10 cellular contexts compared by ENCODE assay signal in genomic region chr12:46553266-46553665, GRCh38.
DNase-seq lines count a peak whose midpoint lies in the region; ATAC-seq, FAIRE-seq and TF ChIP-seq lines count a peak whose summit lies in the region.
"Had no signal": no experiment of that assay in that cellular context is flagged by ENCODE, and none has a peak within 500 bp of the region (broad histone marks: within the 10 kb centered on the region; RNA-seq: fewer than 3 reads in every experiment).

No MANE protein-coding gene starts in this region.

- TF ChIP-seq CTCF in brain microvascular endothelial cell (IDR thresholded peaks at IDR 0.05; ENCODE audit: low read depth, low read length, missing control alignments) (no peak), HepG2 (CRISPR knock-in tag; IDR thresholded peaks at IDR 0.05) (no peak)

- TF ChIP-seq POLR2A in HepG2 (IDR thresholded peaks at IDR 0.05; ENCODE audit: insufficient read depth in 1 of 2, low read depth in 2 of 2, low read length in 2 of 2), result no peak

- 95% methylated on average over 2 of the region's 2 CpGs for WGBS in HepG2 (ENCODE audit: low lambda C conversion rate)

- H3K4me3 ChIP-seq in brain microvascular endothelial cell (ENCODE audit: low read depth, low read length), result no peak overlapping the region
- H3K4me3 ChIP-seq in HepG2 (replicated peaks in 1 of 3; ENCODE audit: insufficient read depth in 1 of 3, low read depth in 2 of 3, low read length in 3 of 3), result no peak overlapping the region
- no peak overlapping the region for H3K4me3 ChIP-seq in effector memory CD4-positive, alpha-beta T cell (ENCODE audit: insufficient read depth, low read depth, low read length, poor library complexity, severe bottlenecking)

- POLR2A ChIA-PET in HepG2 (lab: Yijun Ruan, JAX), result no interaction called here

- FAIRE-seq in HepG2 (lab: Jason Lieb, UNC), result no peak

- H3K36me3 ChIP-seq in brain microvascular endothelial cell (replicated peaks) (no peaks in the 10 kb centered on the region), HepG2 (replicated peaks in 1 of 2; ENCODE audit: control insufficient read depth in 1 of 2, insufficient read depth in 2 of 2, low read length in 2 of 2) (no peaks in the 10 kb centered on the region)
- no peaks in the 10 kb centered on the region for H3K36me3 ChIP-seq in effector memory CD4-positive, alpha-beta T cell (ENCODE audit: control insufficient read depth, insufficient read depth, low read length)

- no peak overlapping the region for H2AFZ ChIP-seq in HepG2 (ENCODE audit: low read length)

- H3K79me2 ChIP-seq in HepG2 (ENCODE audit: insufficient read depth, low read length), result no peaks in the 10 kb centered on the region

- no peak for ATAC-seq in HepG2
- ATAC-seq in HG02840 (IDR thresholded peaks at IDR 0.05; ENCODE audit: low FRiP score, unreplicated experiment), result no peak

- DNase-seq in A172 (ENCODE audit: low spot score) (peak; percentile 71), HT-29 (ENCODE audit: low spot score) (peak; percentile 12), brain microvascular endothelial cell (peak; percentile 74), HepG2 (ENCODE audit: low spot score) (peak; percentile 12), cerebellar nuclear complex (lab: John Stamatoyannopoulos, UW) (no peak)
- no peak for DNase-seq in effector memory CD4-positive, alpha-beta T cell
- DNase-seq in stimulated activated CD4-positive, alpha-beta T cell treated with anti-CD3 and anti-CD28 coated beads, Interleukin-2, amount 100 ng/mL, for 48 hours, result no peak
- DNase-seq: activated effector memory CD4-positive, alpha-beta T cell treated with Interleukin-2 at 50 U/mL for 16 hours; NCI-H2171 treated with DMSO at 0.1 percent for 48 hours had no signal

- no peak for TF ChIP-seq RAD21 in HepG2 (CRISPR knock-in tag; IDR thresholded peaks at IDR 0.05)

- peaks cover 11% of the 10 kb centered on the region for H3K4me1 ChIP-seq in HepG2 (ENCODE audit: insufficient read depth, low read length)
- no peaks in the 10 kb centered on the region for H3K4me1 ChIP-seq in effector memory CD4-positive, alpha-beta T cell (ENCODE audit: control insufficient read depth, insufficient read depth, low read length, poor library complexity, severe bottlenecking)

- CTCF ChIA-PET in HepG2 (lab: Yijun Ruan, JAX; ENCODE audit: low intra/inter-chr PET ratio, low total read pairs), result no interaction called here

- no TSS peak for BruUV-seq in HepG2 (replicated peaks; lab: Mats Ljungman, UMichigan)

- no peak overlapping the region for H3K4me2 ChIP-seq in HepG2 (ENCODE audit: low read depth, low read length)

- H3K27me3 ChIP-seq in brain microvascular endothelial cell (replicated peaks) (no peaks in the 10 kb centered on the region), HepG2 (ENCODE audit: control insufficient read depth in 1 of 2, insufficient read depth in 2 of 2, low read length in 2 of 2) (no peaks in the 10 kb centered on the region)
- H3K27me3 ChIP-seq in effector memory CD4-positive, alpha-beta T cell (replicated peaks; ENCODE audit: control insufficient read depth, insufficient read depth, low read length, poor library complexity, severe bottlenecking), result no peaks in the 10 kb centered on the region

- intact Hi-C loops in HepG2 (cut with micrococcal nuclease; ENCODE audit: unreplicated experiment), result no loop called here

- H3K27ac ChIP-seq in brain microvascular endothelial cell (peak overlapping the region; percentile 21), HepG2 (ENCODE audit: extremely low read length, insufficient read depth, low read length) (no peak overlapping the region)
- H3K27ac ChIP-seq in effector memory CD4-positive, alpha-beta T cell (ENCODE audit: insufficient read depth, low read length, poor library complexity, severe bottlenecking), result no peak overlapping the region

- no peaks in the 10 kb centered on the region for H4K20me1 ChIP-seq in HepG2 (ENCODE audit: insufficient read depth, low read length)

- no peak overlapping the region for H3K9ac ChIP-seq in HepG2 (ENCODE audit: insufficient read depth, low read depth, low read length)

- in situ Hi-C loops in brain microvascular endothelial cell (cut with HindIII; ENCODE audit: low pct_ligation_motif_present, low sequenced_read_pairs) (no loop called here), HepG2 (cut with HindIII; ENCODE audit: extremely low pct_ligation_motif_present, low pct_unique_long_range_greater_than_20kb) (no loop called here)

- no peaks in the 10 kb centered on the region for H3K9me3 ChIP-seq in HepG2 (ENCODE audit: low read length)
- no peaks in the 10 kb centered on the region for H3K9me3 ChIP-seq in effector memory CD4-positive, alpha-beta T cell (ENCODE audit: control insufficient read depth, low read length)

- TF ChIP-seq EP300 in HepG2 (IDR thresholded peaks at IDR 0.05; ENCODE audit: low read depth in 2 of 2, low read length in 2 of 2) (no peak), HepG2 (CRISPR knock-in tag; IDR thresholded peaks at IDR 0.05; ENCODE audit: borderline replicate concordance) (no peak)

TF ChIP-seq in HepG2, 621 proteins besides CTCF, POLR2A, EP300 and RAD21:
- TF ChIP-seq FOSL2 (CRISPR knock-in tag; IDR thresholded peaks at IDR 0.05) (peak; percentile 30; the same call in 1 of the 2 replicates), ZNF691 (CRISPR knock-in tag; IDR thresholded peaks at IDR 0.05; ENCODE audit: borderline replicate concordance, low read depth) (no peak)

Comparison
In these comparisons a context has a peak if more than half of its experiments do, and no peak if none do; other contexts are left out.
1. DNase-seq: peak in A172 (single experiment), HT-29 (single experiment), brain microvascular endothelial cell (single experiment) and HepG2 (single experiment); none in effector memory CD4-positive, alpha-beta T cell (0 of 3), stimulated activated CD4-positive, alpha-beta T cell treated with anti-CD3 and anti-CD28 coated beads, Interleukin-2, amount 100 ng/mL, for 48 hours (0 of 2) and cerebellar nuclear complex (0 of 2).